ENCODE assay signal across 2 cellular contexts in the genomic region with DNA sequence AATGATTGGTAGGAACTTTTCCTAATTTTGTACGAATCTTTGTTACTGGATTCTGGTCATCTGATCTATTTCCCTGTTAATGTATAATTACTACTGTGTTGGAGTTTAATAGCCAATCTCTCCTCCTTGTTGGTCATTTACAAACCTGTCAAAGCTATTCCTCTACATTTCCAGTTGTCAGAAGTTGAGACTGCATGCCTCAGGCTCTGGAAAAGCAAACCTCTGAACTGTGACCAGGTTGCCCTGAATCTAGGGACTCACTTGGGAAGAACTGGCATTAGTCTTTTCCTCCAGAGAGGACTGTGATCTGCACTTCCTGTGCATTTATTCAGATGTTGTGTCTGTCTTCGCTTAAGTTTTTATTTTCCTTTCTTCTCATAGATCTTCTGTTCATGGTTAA.
TF ChIP-seq lines count a peak whose summit lies in the region.

No MANE protein-coding gene starts in this region.

TF ChIP-seq in K562, 482 proteins besides CTCF, POLR2A, EP300 and RAD21 (continues in another document):
- TF ChIP-seq, protein P1, sequence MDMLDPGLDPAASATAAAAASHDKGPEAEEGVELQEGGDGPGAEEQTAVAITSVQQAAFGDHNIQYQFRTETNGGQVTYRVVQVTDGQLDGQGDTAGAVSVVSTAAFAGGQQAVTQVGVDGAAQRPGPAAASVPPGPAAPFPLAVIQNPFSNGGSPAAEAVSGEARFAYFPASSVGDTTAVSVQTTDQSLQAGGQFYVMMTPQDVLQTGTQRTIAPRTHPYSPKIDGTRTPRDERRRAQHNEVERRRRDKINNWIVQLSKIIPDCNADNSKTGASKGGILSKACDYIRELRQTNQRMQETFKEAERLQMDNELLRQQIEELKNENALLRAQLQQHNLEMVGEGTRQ (CRISPR knock-in tag; IDR thresholded peaks at IDR 0.05) = no peak
- no peak for TF ChIP-seq HLTF (IDR thresholded peaks at IDR 0.05)
- TF ChIP-seq, protein P2, sequence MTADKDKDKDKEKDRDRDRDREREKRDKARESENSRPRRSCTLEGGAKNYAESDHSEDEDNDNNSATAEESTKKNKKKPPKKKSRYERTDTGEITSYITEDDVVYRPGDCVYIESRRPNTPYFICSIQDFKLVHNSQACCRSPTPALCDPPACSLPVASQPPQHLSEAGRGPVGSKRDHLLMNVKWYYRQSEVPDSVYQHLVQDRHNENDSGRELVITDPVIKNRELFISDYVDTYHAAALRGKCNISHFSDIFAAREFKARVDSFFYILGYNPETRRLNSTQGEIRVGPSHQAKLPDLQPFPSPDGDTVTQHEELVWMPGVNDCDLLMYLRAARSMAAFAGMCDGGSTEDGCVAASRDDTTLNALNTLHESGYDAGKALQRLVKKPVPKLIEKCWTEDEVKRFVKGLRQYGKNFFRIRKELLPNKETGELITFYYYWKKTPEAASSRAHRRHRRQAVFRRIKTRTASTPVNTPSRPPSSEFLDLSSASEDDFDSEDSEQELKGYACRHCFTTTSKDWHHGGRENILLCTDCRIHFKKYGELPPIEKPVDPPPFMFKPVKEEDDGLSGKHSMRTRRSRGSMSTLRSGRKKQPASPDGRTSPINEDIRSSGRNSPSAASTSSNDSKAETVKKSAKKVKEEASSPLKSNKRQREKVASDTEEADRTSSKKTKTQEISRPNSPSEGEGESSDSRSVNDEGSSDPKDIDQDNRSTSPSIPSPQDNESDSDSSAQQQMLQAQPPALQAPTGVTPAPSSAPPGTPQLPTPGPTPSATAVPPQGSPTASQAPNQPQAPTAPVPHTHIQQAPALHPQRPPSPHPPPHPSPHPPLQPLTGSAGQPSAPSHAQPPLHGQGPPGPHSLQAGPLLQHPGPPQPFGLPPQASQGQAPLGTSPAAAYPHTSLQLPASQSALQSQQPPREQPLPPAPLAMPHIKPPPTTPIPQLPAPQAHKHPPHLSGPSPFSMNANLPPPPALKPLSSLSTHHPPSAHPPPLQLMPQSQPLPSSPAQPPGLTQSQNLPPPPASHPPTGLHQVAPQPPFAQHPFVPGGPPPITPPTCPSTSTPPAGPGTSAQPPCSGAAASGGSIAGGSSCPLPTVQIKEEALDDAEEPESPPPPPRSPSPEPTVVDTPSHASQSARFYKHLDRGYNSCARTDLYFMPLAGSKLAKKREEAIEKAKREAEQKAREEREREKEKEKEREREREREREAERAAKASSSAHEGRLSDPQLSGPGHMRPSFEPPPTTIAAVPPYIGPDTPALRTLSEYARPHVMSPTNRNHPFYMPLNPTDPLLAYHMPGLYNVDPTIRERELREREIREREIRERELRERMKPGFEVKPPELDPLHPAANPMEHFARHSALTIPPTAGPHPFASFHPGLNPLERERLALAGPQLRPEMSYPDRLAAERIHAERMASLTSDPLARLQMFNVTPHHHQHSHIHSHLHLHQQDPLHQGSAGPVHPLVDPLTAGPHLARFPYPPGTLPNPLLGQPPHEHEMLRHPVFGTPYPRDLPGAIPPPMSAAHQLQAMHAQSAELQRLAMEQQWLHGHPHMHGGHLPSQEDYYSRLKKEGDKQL (CRISPR knock-in tag; IDR thresholded peaks at IDR 0.05; ENCODE audit: borderline replicate concordance) = no peak
- TF ChIP-seq, protein P3, sequence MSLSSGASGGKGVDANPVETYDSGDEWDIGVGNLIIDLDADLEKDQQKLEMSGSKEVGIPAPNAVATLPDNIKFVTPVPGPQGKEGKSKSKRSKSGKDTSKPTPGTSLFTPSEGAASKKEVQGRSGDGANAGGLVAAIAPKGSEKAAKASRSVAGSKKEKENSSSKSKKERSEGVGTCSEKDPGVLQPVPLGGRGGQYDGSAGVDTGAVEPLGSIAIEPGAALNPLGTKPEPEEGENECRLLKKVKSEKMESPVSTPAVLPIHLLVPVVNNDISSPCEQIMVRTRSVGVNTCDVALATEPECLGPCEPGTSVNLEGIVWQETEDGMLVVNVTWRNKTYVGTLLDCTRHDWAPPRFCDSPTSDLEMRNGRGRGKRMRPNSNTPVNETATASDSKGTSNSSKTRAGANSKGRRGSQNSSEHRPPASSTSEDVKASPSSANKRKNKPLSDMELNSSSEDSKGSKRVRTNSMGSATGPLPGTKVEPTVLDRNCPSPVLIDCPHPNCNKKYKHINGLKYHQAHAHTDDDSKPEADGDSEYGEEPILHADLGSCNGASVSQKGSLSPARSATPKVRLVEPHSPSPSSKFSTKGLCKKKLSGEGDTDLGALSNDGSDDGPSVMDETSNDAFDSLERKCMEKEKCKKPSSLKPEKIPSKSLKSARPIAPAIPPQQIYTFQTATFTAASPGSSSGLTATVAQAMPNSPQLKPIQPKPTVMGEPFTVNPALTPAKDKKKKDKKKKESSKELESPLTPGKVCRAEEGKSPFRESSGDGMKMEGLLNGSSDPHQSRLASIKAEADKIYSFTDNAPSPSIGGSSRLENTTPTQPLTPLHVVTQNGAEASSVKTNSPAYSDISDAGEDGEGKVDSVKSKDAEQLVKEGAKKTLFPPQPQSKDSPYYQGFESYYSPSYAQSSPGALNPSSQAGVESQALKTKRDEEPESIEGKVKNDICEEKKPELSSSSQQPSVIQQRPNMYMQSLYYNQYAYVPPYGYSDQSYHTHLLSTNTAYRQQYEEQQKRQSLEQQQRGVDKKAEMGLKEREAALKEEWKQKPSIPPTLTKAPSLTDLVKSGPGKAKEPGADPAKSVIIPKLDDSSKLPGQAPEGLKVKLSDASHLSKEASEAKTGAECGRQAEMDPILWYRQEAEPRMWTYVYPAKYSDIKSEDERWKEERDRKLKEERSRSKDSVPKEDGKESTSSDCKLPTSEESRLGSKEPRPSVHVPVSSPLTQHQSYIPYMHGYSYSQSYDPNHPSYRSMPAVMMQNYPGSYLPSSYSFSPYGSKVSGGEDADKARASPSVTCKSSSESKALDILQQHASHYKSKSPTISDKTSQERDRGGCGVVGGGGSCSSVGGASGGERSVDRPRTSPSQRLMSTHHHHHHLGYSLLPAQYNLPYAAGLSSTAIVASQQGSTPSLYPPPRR (CRISPR knock-in tag; IDR thresholded peaks at IDR 0.05; ENCODE audit: borderline replicate concordance) = no peak
- TF ChIP-seq KLF13 (tag; IDR thresholded peaks at IDR 0.05; ENCODE audit: borderline replicate concordance, low read depth) = no peak
- TF ChIP-seq HDAC3 (IDR thresholded peaks at IDR 0.05; ENCODE audit: borderline replicate concordance, partially characterized antibody) = no peak
- TF ChIP-seq NFXL1 (CRISPR knock-in tag; IDR thresholded peaks at IDR 0.05) = no peak
- TF ChIP-seq DACH1 (IDR thresholded peaks at IDR 0.05; ENCODE audit: partially characterized antibody) = no peak
- TF ChIP-seq CCAR2 (IDR thresholded peaks at IDR 0.05; ENCODE audit: low read depth, low read length) = no peak
- TF ChIP-seq MAZ (CRISPR knock-in tag; conservative IDR thresholded peaks at IDR 0.05 in 1 of 2, IDR thresholded peaks at IDR 0.05 in 1 of 2) = no peak
- no peak for TF ChIP-seq TOE1 (IDR thresholded peaks at IDR 0.05; ENCODE audit: borderline replicate concordance)
- TF ChIP-seq TOE1 (CRISPR knock-in tag; IDR thresholded peaks at IDR 0.05; ENCODE audit: borderline replicate concordance, low read depth) = no peak
- TF ChIP-seq HNRNPH1 (optimal IDR thresholded peaks at IDR 0.05; ENCODE audit: low read depth, low read length) = no peak
- no peak for TF ChIP-seq NR2C1 (IDR thresholded peaks at IDR 0.05)
- TF ChIP-seq NR2C1 (tag; IDR thresholded peaks at IDR 0.05) = no peak
- TF ChIP-seq HNRNPUL1 (IDR thresholded peaks at IDR 0.05; ENCODE audit: low read length) = no peak

TF ChIP-seq in GM12891, 5 proteins besides CTCF, POLR2A, EP300 and RAD21:
- TF ChIP-seq POLR2AphosphoS5 (IDR thresholded peaks at IDR 0.05; ENCODE audit: low read depth, low read length) = no peak
- no peak for TF ChIP-seq POU2F2 (IDR thresholded peaks at IDR 0.05; ENCODE audit: low read depth, low read length)
- no peak for TF ChIP-seq TAF1 (IDR thresholded peaks at IDR 0.05; ENCODE audit: low read depth, low read length)
- TF ChIP-seq SPI1 (IDR thresholded peaks at IDR 0.05; ENCODE audit: low read depth, low read length) = no peak
- no peak for TF ChIP-seq PAX5 (IDR thresholded peaks at IDR 0.05; ENCODE audit: insufficient read depth, low read length, severe bottlenecking)
